Comparison of ENCODE assay signal across 1 cellular context in genomic region chr6:47309326-47310130, GRCh38.
TF ChIP-seq lines count a peak whose summit lies in the region.

TSS of gene TNFRSF21 (minus strand) at chr6:47309905. CDS start at chr6:47309511, 394 bp downstream.

TF ChIP-seq in IMR-90, 13 proteins besides CTCF, POLR2A, EP300 and RAD21 (continued from another document):
- peak; percentile 76 for TF ChIP-seq USF2 (IDR thresholded peaks at IDR 0.05; ENCODE audit: low read depth, low read length)
- TF ChIP-seq ELK1 (IDR thresholded peaks at IDR 0.05; ENCODE audit: borderline replicate concordance, low read depth, low read length), result no peak
TF ChIP-seq in IMR-90: peak in this region for 6.
